Comparison of ENCODE assay signal across 8 cellular contexts in genomic region chr3:142224482-142225072, GRCh38. TPM values are rescaled to one million over a fixed set of nuclear protein-coding genes. Genes with fewer than 3 reads are reported as not detected.
DNase-seq lines count a peak whose midpoint lies in the region; ATAC-seq and TF ChIP-seq lines count a peak whose summit lies in the region.

No MANE protein-coding gene starts in this region.

- TF ChIP-seq CTCF in C4-2B (conservative IDR thresholded peaks at IDR 0.05), result no peak
- TF ChIP-seq CTCF in LNCaP clone FGC (IDR thresholded peaks at IDR 0.05; ENCODE audit: control insufficient read depth, extremely low read depth, insufficient read depth), result no peak
- TF ChIP-seq CTCF in coronary artery (IDR thresholded peaks at IDR 0.05), result no peak
- no peak for TF ChIP-seq CTCF in natural killer cell (IDR thresholded peaks at IDR 0.05)

- H3K4me1 Mint-ChIP-seq in natural killer cell, result peaks cover 41 to 43% of the 10 kb centered on the region in 2 donors

- H3K4me3 ChIP-seq in LNCaP clone FGC (ENCODE audit: low read depth, low read length) (peak overlapping the region; percentile 59), coronary artery (peak overlapping the region; percentile 99)

- H3K27ac ChIP-seq in C4-2B, result peak overlapping the region; percentile 95
- peak overlapping the region; percentile 81 to 96 for H3K27ac ChIP-seq in coronary artery

- peak overlapping the region; percentile 93 to 96 for H3K27ac Mint-ChIP-seq in natural killer cell

- ATAC-seq in natural killer cell (no peak), left colon (no peak), GM19351 (IDR thresholded peaks at IDR 0.05; ENCODE audit: unreplicated experiment) (no peak)

- no peaks in the 10 kb centered on the region for H3K36me3 Mint-ChIP-seq in natural killer cell

- intact Hi-C loops in natural killer cell (cut with micrococcal nuclease) (loop anchor here (2.0 kb wide), 1 partner anchor 46 kb away; no protein-coding TSS in a partner anchor), left colon (cut with DNase I, micrococcal nuclease) (no loop called here)

- peak overlapping the region; percentile 96 for H3K4me3 Mint-ChIP-seq in natural killer cell

- H3K27me3 Mint-ChIP-seq in natural killer cell (ENCODE audit: low read depth in 2 of 2), result no peaks in the 10 kb centered on the region

- DNase-seq in LNCaP clone FGC (ENCODE audit: low read depth), result no peak
- DNase-seq in coronary artery (ENCODE audit: low spot score), result no peak
- DNase-seq in natural killer cell, result no peak
- DNase-seq in left colon, result no peak
- no peak for DNase-seq in NCI-H1436 treated with DMSO at 0.1 percent for 48 hours (lab: John Stamatoyannopoulos, UW)
- no peak for DNase-seq in activated CD4-positive, alpha-beta T cell treated with anti-CD3 and anti-CD28 coated beads for 48 hours

- H3K9me3 Mint-ChIP-seq in natural killer cell, result no peaks in the 10 kb centered on the region

RNA-seq across cellular contexts. Expression of gene GK5, which starts 0.8 kb away (rescaled TPM):
- total RNA-seq in natural killer cell, result 100 to 1,000 TPM; 125 to 161 (median 145) TPM
- total RNA-seq in left colon, result 10 to 100 TPM; 40.1 to 59.5 TPM
